Comparison of ENCODE assay signal across 20 cellular contexts in genomic region chr5:173828952-173829351, GRCh38. TPM values are rescaled to one million over a fixed set of nuclear protein-coding genes. Genes with fewer than 3 reads are reported as not detected.
DNase-seq lines count a peak whose midpoint lies in the region; ATAC-seq and TF ChIP-seq lines count a peak whose summit lies in the region.
"Had no signal": no experiment of that assay in that cellular context is flagged by ENCODE, and none has a peak within 500 bp of the region (broad histone marks: within the 10 kb centered on the region; RNA-seq: fewer than 3 reads in every experiment).

No MANE protein-coding gene starts in this region.

- no peak overlapping the region for H3K4ac ChIP-seq in mesenchymal stem cell (ENCODE audit: low read depth in 1 of 2, low read length in 2 of 2)

- no peak overlapping the region for H3K18ac ChIP-seq in mesenchymal stem cell (ENCODE audit: low read depth in 1 of 2, low read length in 2 of 2)

- H4K91ac ChIP-seq in mesenchymal stem cell (ENCODE audit: low read length) = no peak overlapping the region

- no peak overlapping the region for H2BK15ac ChIP-seq in mesenchymal stem cell (ENCODE audit: low read depth, poor library complexity, severe bottlenecking)

- H3K4me3 Mint-ChIP-seq in T-helper 17 cell = no peak overlapping the region
- H3K4me3 Mint-ChIP-seq: CD4-positive, CD25-positive, alpha-beta regulatory T cell had no signal

- no peak overlapping the region; the same call in 1 of the 2 replicates for H2AFZ ChIP-seq in OCI-LY7 (ENCODE audit: low read length)
- H2AFZ ChIP-seq in mesenchymal stem cell (ENCODE audit: low read depth, low read length) = no peak overlapping the region

- no peak for TF ChIP-seq CTCF in OCI-LY7 (conservative IDR thresholded peaks at IDR 0.05; ENCODE audit: low read length)
- no peak for TF ChIP-seq CTCF in thyroid gland (IDR thresholded peaks at IDR 0.05)

- no peak overlapping the region for H4K8ac ChIP-seq in mesenchymal stem cell (ENCODE audit: low read length)

- intact Hi-C loops in OCI-LY7 (cut with micrococcal nuclease; ENCODE audit: unreplicated experiment) (loop anchor here (10.0 kb wide), 1 partner anchor 214 kb away; the partner anchor contains the start of gene BOD1), thyroid gland (cut with DNase I) (no loop called here)

- peak overlapping the region in 4 of 11 experiments; percentile 3 to 69 (median 54); a peak in 4 of 22 replicates for H3K9ac ChIP-seq in BLaER1 treated with 17β-estradiol and CSF1 and Interleukin-3, amounts not matched to agents 10 nM and 100 nM
- H3K9ac ChIP-seq in mesenchymal stem cell (ENCODE audit: low read length) = no peak overlapping the region

- DNase-seq in OCI-LY7 (ENCODE audit: low spot score) (no peak), mesenchymal stem cell (no peak), thyroid gland (no peak), DMS114 treated with DMSO at 0.1 percent for 48 hours (lab: John Stamatoyannopoulos, UW; ENCODE audit: unreplicated experiment) (no peak), T-helper 17 cell (no peak), NCI-H1417 treated with DMSO at 0.1 percent for 48 hours (lab: John Stamatoyannopoulos, UW) (no peak)
- DNase-seq: CD4-positive, CD25-positive, alpha-beta regulatory T cell; DMS79; H7; Karpas-422; NCI-H1436; NCI-H187 treated with DMSO at 0.1 percent for 48 hours; NCI-H2107; NK-92 treated with Interleukin-12 subunit alpha and Interleukin-12 subunit beta, amount 100 ng/mL, for 24 hours; OCI-M1; Right ventricle myocardium superior; SW 1271 had no signal

- no peak overlapping the region for H2BK5ac ChIP-seq in mesenchymal stem cell (ENCODE audit: low read depth, low read length, poor library complexity, severe bottlenecking)

- H3K4me3 ChIP-seq in BLaER1 treated with 17β-estradiol and CSF1 and Interleukin-3, amounts not matched to agents 10 nM and 100 nM = no peak overlapping the region
- H3K4me3 ChIP-seq in OCI-LY7 (ENCODE audit: low read depth, low read length, poor library complexity, severe bottlenecking) (no peak overlapping the region), mesenchymal stem cell (ENCODE audit: insufficient read depth in 1 of 2, low read depth in 1 of 2, low read length in 2 of 2) (no peak overlapping the region), thyroid gland (replicated peaks in 1 of 3) (no peak overlapping the region)

- peak overlapping the region in 8 of 11 experiments; percentile 20 to 84 (median 64); a peak in 13 of 22 replicates for H3K27ac ChIP-seq in BLaER1 treated with 17β-estradiol and CSF1 and Interleukin-3, amounts not matched to agents 10 nM and 100 nM
- H3K27ac ChIP-seq in OCI-LY7 (ENCODE audit: low read depth, low read length, poor library complexity, severe bottlenecking) (peak overlapping the region; percentile 75), mesenchymal stem cell (ENCODE audit: low read length, poor library complexity, severe bottlenecking) (no peak overlapping the region), thyroid gland (peak overlapping the region in 2 of 3 donors; percentile 81 to 99)

- peaks cover 6 to 14% (median 10%) of the 10 kb centered on the region in 11 experiments; a peak in 18 of 22 replicates for H3K9me3 ChIP-seq in BLaER1 treated with 17β-estradiol and CSF1 and Interleukin-3, amounts not matched to agents 10 nM and 100 nM (replicated peaks in 1 of 11)
- peaks cover 14% of the 10 kb centered on the region; the same call in 1 of the 2 replicates for H3K9me3 ChIP-seq in OCI-LY7 (ENCODE audit: low read length)
- H3K9me3 ChIP-seq in mesenchymal stem cell (ENCODE audit: control insufficient read depth, low read length) = peaks cover 5% of the 10 kb centered on the region
- no peaks in the 10 kb centered on the region for H3K9me3 ChIP-seq in thyroid gland
- no peaks in the 10 kb centered on the region for H3K9me3 ChIP-seq in T-helper 17 cell (ENCODE audit: control insufficient read depth, low read length, poor library complexity, severe bottlenecking)

- peak overlapping the region in 1 of 2 experiments; percentile 40 for H2BK12ac ChIP-seq in mesenchymal stem cell (ENCODE audit: low read length in 2 of 2)

- H3K36me3 Mint-ChIP-seq in T-helper 17 cell (ENCODE audit: low read depth) = no peaks in the 10 kb centered on the region

- ATAC-seq in T-helper 17 cell = no peak

- H3K9me2 ChIP-seq in OCI-LY7 (ENCODE audit: insufficient read depth, low read length) = no peaks in the 10 kb centered on the region

- BruUV-seq in OCI-LY7 (replicated peaks; lab: Mats Ljungman, UMichigan) = no TSS peak

- no peaks in the 10 kb centered on the region for H3K79me1 ChIP-seq in mesenchymal stem cell (replicated peaks; ENCODE audit: low read length, poor library complexity, severe bottlenecking)

- H3K23ac ChIP-seq in mesenchymal stem cell (ENCODE audit: low read length in 2 of 2) = no peak overlapping the region

- H3K27me3 ChIP-seq in BLaER1 treated with 17β-estradiol and CSF1 and Interleukin-3, amounts not matched to agents 10 nM and 100 nM = peaks cover 0 to 3% (median 0%) of the 10 kb centered on the region in 11 experiments; a peak in 2 of 22 replicates
- H3K27me3 ChIP-seq in mesenchymal stem cell (ENCODE audit: control insufficient read depth in 1 of 2, insufficient read depth in 1 of 2, low read length in 2 of 2) (no peaks in the 10 kb centered on the region), thyroid gland (no peaks in the 10 kb centered on the region)

- H3K14ac ChIP-seq in mesenchymal stem cell (ENCODE audit: low read length in 2 of 2) = no peak overlapping the region

- H3K27ac Mint-ChIP-seq in T-helper 17 cell = no peak overlapping the region
- H3K27ac Mint-ChIP-seq: IgD-negative memory B cell had no signal

- no peaks in the 10 kb centered on the region for H3K36me3 ChIP-seq in BLaER1 treated with 17β-estradiol and CSF1 and Interleukin-3, amounts not matched to agents 10 nM and 100 nM
- H3K36me3 ChIP-seq in OCI-LY7 (ENCODE audit: insufficient read depth, low read length) (peaks cover 13% of the 10 kb centered on the region; the same call in 1 of the 2 replicates), mesenchymal stem cell (ENCODE audit: control insufficient read depth in 1 of 2, insufficient read depth in 2 of 2, low read depth in 1 of 2, low read length in 2 of 2) (no peaks in the 10 kb centered on the region), thyroid gland (no peaks in the 10 kb centered on the region)

- POLR2A ChIA-PET in OCI-LY7 (lab: Charles Lee) = interaction anchor here (1.0 to 11.4 kb wide), 11 partner anchors 8 to 106 kb away, joined by 3 to 122 read pairs (median 7); no protein-coding TSS in a partner anchor

- CTCF ChIA-PET in OCI-LY7 (lab: Charles Lee; ENCODE audit: unreplicated experiment) = interaction anchor here (0.9 to 1.2 kb wide), 2 partner anchors 13 to 204 kb away, joined by 3 read pairs; no protein-coding TSS in a partner anchor

- no peaks in the 10 kb centered on the region for H3K27me3 Mint-ChIP-seq in T-helper 17 cell
- H3K27me3 Mint-ChIP-seq: B cell; CD4-positive, CD25-positive, alpha-beta regulatory T cell; IgD-negative memory B cell had no signal

- H3K4me1 Mint-ChIP-seq in T-helper 17 cell = no peaks in the 10 kb centered on the region
- H3K4me1 Mint-ChIP-seq: CD4-positive, CD25-positive, alpha-beta regulatory T cell had no signal

- peaks cover 52 to 70% (median 60%) of the 10 kb centered on the region in 10 experiments for H3K4me1 ChIP-seq in BLaER1 treated with 17β-estradiol and CSF1 and Interleukin-3, amounts not matched to agents 10 nM and 100 nM
- H3K4me1 ChIP-seq in OCI-LY7 (ENCODE audit: insufficient read depth, low read length, poor library complexity, severe bottlenecking) = peaks cover 88% of the 10 kb centered on the region
- H3K4me1 ChIP-seq in mesenchymal stem cell (ENCODE audit: control insufficient read depth, insufficient read depth, low read depth, low read length) = peaks cover 19% of the 10 kb centered on the region
- H3K4me1 ChIP-seq in thyroid gland = peaks cover 48 to 73% of the 10 kb centered on the region in 2 donors

- no peaks in the 10 kb centered on the region for H3K79me2 ChIP-seq in OCI-LY7 (ENCODE audit: insufficient read depth, low read depth, low read length)

- H2BK120ac ChIP-seq in mesenchymal stem cell (ENCODE audit: low read depth, low read length) = no peak overlapping the region

- H4K20me1 ChIP-seq in BLaER1 treated with 17β-estradiol and CSF1 and Interleukin-3, amounts not matched to agents 10 nM and 100 nM = no peaks in the 10 kb centered on the region
- no peaks in the 10 kb centered on the region for H4K20me1 ChIP-seq in OCI-LY7 (ENCODE audit: insufficient read depth, low read length)

- peak overlapping the region; percentile 65 to 94 (median 85) for H3K4me2 ChIP-seq in BLaER1 treated with 17β-estradiol and CSF1 and Interleukin-3, amounts not matched to agents 10 nM and 100 nM
- H3K4me2 ChIP-seq in OCI-LY7 (ENCODE audit: low read length) (peak overlapping the region; percentile 66), mesenchymal stem cell (ENCODE audit: low read length, poor library complexity, severe bottlenecking) (no peak overlapping the region)

- WGBS in mesenchymal stem cell = 100% methylated on average over 1 of the region's 1 CpG
- WGBS in thyroid gland, 2 donors = 93 to 100% methylated on average over 1 of the region's 1 CpG

- no peak for TF ChIP-seq POLR2A in thyroid gland (IDR thresholded peaks at IDR 0.05)

- peak overlapping the region; percentile 75 for H2AK5ac ChIP-seq in mesenchymal stem cell (ENCODE audit: low read length, severe bottlenecking)

RNA-seq across cellular contexts. Expression of gene CPEB4, which starts 59.2 kb away (rescaled TPM):
- total RNA-seq in OCI-LY7 (2014; rRNA removed; shearing (Covaris generic)) = 11.8 and 12.6 TPM in 2 replicates
- 21.5 and 31.8 TPM in 2 replicates for total RNA-seq in OCI-LY7 (2022)
- polyA plus RNA-seq in mesenchymal stem cell (2013, experiment 1 of 2) = 12.8 TPM
- polyA plus RNA-seq in mesenchymal stem cell (2013, experiment 2 of 2) = 12.4 TPM
- 10 to 100 TPM; 51.5 to 69.5 (median 66.1) TPM for total RNA-seq in thyroid gland
- total RNA-seq in T-helper 17 cell = 10 to 100 TPM; 25.3 to 33.3 TPM
